Comparison of ENCODE assay signal across 8 cellular contexts in genomic region chr17:21214777-21215541, GRCh38. TPM values are rescaled to one million over a fixed set of nuclear protein-coding genes. Genes with fewer than 3 reads are reported as not detected.
DNase-seq lines count a peak whose midpoint lies in the region; ATAC-seq and TF ChIP-seq lines count a peak whose summit lies in the region.

No MANE protein-coding gene starts in this region.

- POLR2A ChIA-PET in PC-9 (lab: Charles Lee; ENCODE audit: unreplicated experiment): no interaction called here
- POLR2A ChIA-PET in naive thymus-derived CD8-positive, alpha-beta T cell (lab: Charles Lee): interaction anchor here (1.1 to 4.1 kb wide), 4 partner anchors 14 to 62 kb away, joined by 3 to 22 read pairs (median 16); partner anchors contain the start of gene NATD1

- H3K27ac Mint-ChIP-seq in naive thymus-derived CD8-positive, alpha-beta T cell: peak overlapping the region; percentile 86 to 94 (median 92)

- intact Hi-C loops in PC-9 (cut with micrococcal nuclease; ENCODE audit: unreplicated experiment): loop anchor here (1.0 to 10.0 kb wide), 5 partner anchors 42 to 190 kb away; partner anchors contain the start of genes DHRS7B and USP22

- TSS peak; percentile 51 for BruUV-seq in PC-9 (replicated peaks; lab: Mats Ljungman, UMichigan)

- H3K79me2 ChIP-seq in PC-9 (ENCODE audit: low read depth): peaks cover 76% of the 10 kb centered on the region

- peaks cover 32% of the 10 kb centered on the region for H3K4me1 ChIP-seq in PC-9 (replicated peaks; ENCODE audit: insufficient read depth)

- no peaks in the 10 kb centered on the region for H3K36me3 ChIP-seq in PC-9 (ENCODE audit: low read depth)

- H3K4me2 ChIP-seq in PC-9: peak overlapping the region; percentile 97

- peak overlapping the region; percentile 84 to 94 (median 92) for H3K4me3 Mint-ChIP-seq in naive thymus-derived CD8-positive, alpha-beta T cell

- H3K27ac ChIP-seq in PC-9 (peak overlapping the region; percentile 81), epithelial cell of prostate (peak overlapping the region; percentile 83)

- in situ Hi-C loops in GM13977 (cut with MboI; ENCODE audit: low pct_unique_long_range_greater_than_20kb, low sequenced_read_pairs, unreplicated experiment): no loop called here

- TF ChIP-seq CTCF in GM13977 (IDR thresholded peaks at IDR 0.05; ENCODE audit: extremely low read depth, insufficient read depth, missing control alignments): no peak
- TF ChIP-seq CTCF in PC-9 (conservative IDR thresholded peaks at IDR 0.05): no peak

- peak; percentile 0 for ATAC-seq in HG02571 (IDR thresholded peaks at IDR 0.05; ENCODE audit: unreplicated experiment)
- ATAC-seq in naive thymus-derived CD8-positive, alpha-beta T cell: no peak

- H3K9me3 Mint-ChIP-seq in naive thymus-derived CD8-positive, alpha-beta T cell: no peaks in the 10 kb centered on the region

- peaks cover 16 to 57% (median 53%) of the 10 kb centered on the region in 4 donors for H3K4me1 Mint-ChIP-seq in naive thymus-derived CD8-positive, alpha-beta T cell

- peak; percentile 53 for DNase-seq in GM13977 (ENCODE audit: low spot score)
- DNase-seq in PC-9: peak in 1 of 2 experiments; percentile 17
- DNase-seq in epithelial cell of prostate (ENCODE audit: low read depth, low spot score): no peak
- DNase-seq in naive thymus-derived CD8-positive, alpha-beta T cell: peak in 2 of 10 donors; percentile 14 to 16
- DNase-seq in NCI-H226: no peak
- no peak for DNase-seq in NCI-H2171 treated with DMSO at 0.1 percent for 48 hours (lab: John Stamatoyannopoulos, UW)
- no peak for DNase-seq in NCI-H1930 (lab: John Stamatoyannopoulos, UW)

- H3K36me3 Mint-ChIP-seq in naive thymus-derived CD8-positive, alpha-beta T cell: peaks cover 0 to 6% (median 0%) of the 10 kb centered on the region in 3 donors

- H2AFZ ChIP-seq in PC-9: peak overlapping the region; percentile 90

- peak overlapping the region; percentile 97 for H3K4me3 ChIP-seq in PC-9

- no peaks in the 10 kb centered on the region for H3K27me3 ChIP-seq in PC-9 (ENCODE audit: insufficient read depth, low read depth)

- H3F3A ChIP-seq in PC-9 (ENCODE audit: insufficient read depth, low read depth): 0 out of 2 replicates have a peak, but pooled peaks cover 8% of the 10 kb centered on the region

- peaks cover 33% of the 10 kb centered on the region for H4K20me1 ChIP-seq in PC-9 (ENCODE audit: insufficient read depth)

- no peaks in the 10 kb centered on the region for H3K9me3 ChIP-seq in PC-9 (ENCODE audit: insufficient read depth, low read depth)

- H3K27me3 Mint-ChIP-seq in naive thymus-derived CD8-positive, alpha-beta T cell: no peaks in the 10 kb centered on the region

- CTCF ChIA-PET in PC-9 (lab: Charles Lee): interaction anchor here (0.7 to 0.9 kb wide), 2 partner anchors 86 to 172 kb away, joined by 4 read pairs; no protein-coding TSS in a partner anchor

- H3K9me2 ChIP-seq in PC-9 (ENCODE audit: insufficient read depth): no peaks in the 10 kb centered on the region

RNA-seq across cellular contexts. Expression of gene TMEM11, which starts 1.0 kb away (rescaled TPM):
- 34.2 and 37.6 TPM in 2 replicates for total RNA-seq in PC-9 (2021)
- total RNA-seq in naive thymus-derived CD8-positive, alpha-beta T cell: 10 to 100 TPM; 14.9 to 15.8 TPM
- 10 to 100 TPM; 19.5 to 31.9 (median 26.2) TPM for polyA plus RNA-seq in naive thymus-derived CD8-positive, alpha-beta T cell

RNA-seq across cellular contexts. Expression of gene NATD1, which starts 38.3 kb away (rescaled TPM):
- total RNA-seq in PC-9 (2021): 5.3 and 5.4 TPM in 2 replicates
- 1 to 10 TPM; 9.2 to 9.3 TPM for total RNA-seq in naive thymus-derived CD8-positive, alpha-beta T cell
- polyA plus RNA-seq in naive thymus-derived CD8-positive, alpha-beta T cell: 1 to 10 TPM in 1 of 3 donors, under 1 TPM in 2; 0.60 to 1.2 (median 0.99) TPM
